31 cellular contexts compared by ENCODE assay signal in genomic region chr7:10863476-10863875, GRCh38.
DNase-seq lines count a peak whose midpoint lies in the region; ATAC-seq, FAIRE-seq and TF ChIP-seq lines count a peak whose summit lies in the region.
"Had no signal": no experiment of that assay in that cellular context is flagged by ENCODE, and none has a peak within 500 bp of the region (broad histone marks: within the 10 kb centered on the region; RNA-seq: fewer than 3 reads in every experiment).

No MANE protein-coding gene starts in this region.

- H2AFZ ChIP-seq in K562 (ENCODE audit: low read depth, low read length), result no peak overlapping the region
- H2AFZ ChIP-seq in trophoblast cell (ENCODE audit: insufficient read depth, low read length, poor library complexity), result no peak overlapping the region

- H3K27me3 ChIP-seq in K562 (ENCODE audit: control insufficient read depth in 2 of 2, insufficient read depth in 2 of 2, low read length in 2 of 2) (no peaks in the 10 kb centered on the region), trophoblast cell (ENCODE audit: insufficient read depth, low read length) (no peaks in the 10 kb centered on the region), right atrium auricular region (no peaks in the 10 kb centered on the region)
- H3K27me3 ChIP-seq: BE2C; BLaER1; BLaER1 treated with 17β-estradiol and CSF1 and Interleukin-3, amounts not matched to agents 10 nM and 100 nM had no signal

- FAIRE-seq in K562 (lab: Jason Lieb, UNC), result peak; percentile 35
- FAIRE-seq: A204.1, D721Med had no signal

- no peak overlapping the region for H4K12ac ChIP-seq in trophoblast cell (ENCODE audit: low read depth, low read length)

- TF ChIP-seq CTCF in K562 (IDR thresholded peaks at IDR 0.05 in 2 of 3, conservative IDR thresholded peaks at IDR 0.05 in 1 of 3; ENCODE audit: insufficient read depth in 2 of 3, low read depth in 1 of 3, low read length in 3 of 3) (no peak), right atrium auricular region (IDR thresholded peaks at IDR 0.05) (no peak)

- TF ChIP-seq EP300 in K562 (IDR thresholded peaks at IDR 0.05; ENCODE audit: low read length), result no peak

- H3K9me3 ChIP-seq in K562 (replicated peaks; ENCODE audit: control insufficient read depth, insufficient read depth, low read depth, low read length) (no peaks in the 10 kb centered on the region), trophoblast cell (ENCODE audit: insufficient read depth, low read depth, low read length) (no peaks in the 10 kb centered on the region), right atrium auricular region (no peaks in the 10 kb centered on the region)
- H3K9me3 ChIP-seq: A549; BE2C; BLaER1; BLaER1 treated with 17β-estradiol and CSF1 and Interleukin-3, amounts not matched to agents 10 nM and 100 nM; Caco-2 had no signal

- no peak overlapping the region for H2BK120ac ChIP-seq in trophoblast cell (ENCODE audit: insufficient read depth, low read length, poor library complexity)

- H2AK5ac ChIP-seq in trophoblast cell (ENCODE audit: low read length), result no peak overlapping the region

- H3K4me2 ChIP-seq in K562 (ENCODE audit: insufficient read depth, low read length), result no peak overlapping the region
- H3K4me2 ChIP-seq in trophoblast cell (ENCODE audit: low read length), result no peak overlapping the region
- H3K4me2 ChIP-seq: A549; BLaER1; BLaER1 treated with 17β-estradiol and CSF1 and Interleukin-3, amounts not matched to agents 10 nM and 100 nM had no signal

- H3K4me3 ChIP-seq in K562 (no peak overlapping the region), trophoblast cell (ENCODE audit: low read depth, low read length) (no peak overlapping the region), right atrium auricular region (no peak overlapping the region)
- H3K4me3 ChIP-seq: A549; BLaER1; BLaER1 treated with 17β-estradiol and CSF1 and Interleukin-3, amounts not matched to agents 10 nM and 100 nM had no signal

- POLR2A ChIA-PET in K562 (lab: Yijun Ruan, JAX), result no interaction called here

- no peak for TF ChIP-seq POLR2A in K562 (conservative IDR thresholded peaks at IDR 0.05)

- H2BK5ac ChIP-seq in trophoblast cell (ENCODE audit: low read depth, low read length, poor library complexity), result no peak overlapping the region

- H4K91ac ChIP-seq in trophoblast cell (ENCODE audit: low read depth, low read length), result no peak overlapping the region

- DNase-seq in K562 (ENCODE audit: extremely low read depth in 1 of 4, low spot score in 3 of 4) (no peak), trophoblast cell (peak; percentile 62 to 83), right atrium auricular region (ENCODE audit: low spot score) (no peak), NCI-H1694 treated with DMSO at 0.1 percent for 48 hours (lab: John Stamatoyannopoulos, UW) (no peak)
- DNase-seq: 8988T; ACHN; AML-193; BE2C; C1 segment of cervical spinal cord; Caco-2; Calu3; CD4-positive, alpha-beta memory T cell; CD4-positive, alpha-beta T cell; CD4-positive, CD25-positive, alpha-beta regulatory T cell; CD8-positive, alpha-beta memory T cell; CD8-positive, alpha-beta T cell; COR-L47; DMS 273 treated with DMSO at 0.1 percent for 48 hours; DMS153; DMS53; DMS79; DMS79 treated with DMSO at 0.1 percent for 48 hours; DND-41; EL had no signal

- no peak overlapping the region for H2BK12ac ChIP-seq in trophoblast cell (ENCODE audit: low read length)

- no peak overlapping the region for H3K4ac ChIP-seq in trophoblast cell (ENCODE audit: low read depth, low read length)

- no TSS peak for BruUV-seq in K562 (replicated peaks; lab: Mats Ljungman, UMichigan)

- CTCF ChIA-PET in K562 (lab: Yijun Ruan, JAX; ENCODE audit: low intra/inter-chr PET ratio), result no interaction called here

- no peak overlapping the region for H3K9ac ChIP-seq in K562 (ENCODE audit: insufficient read depth in 1 of 2, low read depth in 2 of 2, low read length in 2 of 2)
- H3K9ac ChIP-seq in trophoblast cell (ENCODE audit: low read length), result no peak overlapping the region
- H3K9ac ChIP-seq: BLaER1; BLaER1 treated with 17β-estradiol and CSF1 and Interleukin-3, amounts not matched to agents 10 nM and 100 nM had no signal

- H3K79me2 ChIP-seq in K562 (ENCODE audit: control insufficient read depth, insufficient read depth, low read length) (no peaks in the 10 kb centered on the region), trophoblast cell (ENCODE audit: control insufficient read depth, insufficient read depth, low read length, poor library complexity) (no peaks in the 10 kb centered on the region)

- no peaks in the 10 kb centered on the region for H3K9me1 ChIP-seq in K562 (ENCODE audit: control insufficient read depth, insufficient read depth, low read length)

- no peak for TF ChIP-seq RAD21 in K562 (CRISPR knock-in tag; conservative IDR thresholded peaks at IDR 0.05 in 1 of 2, IDR thresholded peaks at IDR 0.05 in 1 of 2)

- H3K18ac ChIP-seq in trophoblast cell (ENCODE audit: low read length), result no peak overlapping the region

- no peak overlapping the region for H4K8ac ChIP-seq in trophoblast cell (ENCODE audit: low read depth, low read length)

- intact Hi-C loops in K562 (cut with micrococcal nuclease), result no loop called here

- H4K20me1 ChIP-seq in K562 (replicated peaks; ENCODE audit: control insufficient read depth, insufficient read depth, low read length), result no peaks in the 10 kb centered on the region
- H4K20me1 ChIP-seq: BLaER1; BLaER1 treated with 17β-estradiol and CSF1 and Interleukin-3, amounts not matched to agents 10 nM and 100 nM had no signal

- H3K23ac ChIP-seq in trophoblast cell (ENCODE audit: low read length), result no peak overlapping the region

- H3K36me3 ChIP-seq in K562 (ENCODE audit: control insufficient read depth, insufficient read depth, low read length) (no peaks in the 10 kb centered on the region), trophoblast cell (ENCODE audit: control insufficient read depth in 1 of 2, insufficient read depth in 2 of 2, low read length in 2 of 2) (no peaks in the 10 kb centered on the region), right atrium auricular region (no peaks in the 10 kb centered on the region)
- H3K36me3 ChIP-seq: BE2C; BLaER1; BLaER1 treated with 17β-estradiol and CSF1 and Interleukin-3, amounts not matched to agents 10 nM and 100 nM had no signal

- H3K27ac ChIP-seq in K562 (ENCODE audit: extremely low read depth, low read depth, low read length) (no peak overlapping the region), trophoblast cell (ENCODE audit: low read depth, low read length) (no peak overlapping the region), right atrium auricular region (no peak overlapping the region)
- H3K27ac ChIP-seq: 22Rv1; A549; BLaER1; BLaER1 treated with 17β-estradiol and CSF1 and Interleukin-3, amounts not matched to agents 10 nM and 100 nM; C4-2B had no signal

- in situ Hi-C loops in K562 (cut with MboI), result no loop called here

- WGBS in K562 (ENCODE audit: insufficient coverage, low coverage, missing lambda C conversion rate), result 11% methylated on average over 7 of the region's 7 CpGs
- WGBS in trophoblast cell (ENCODE audit: extremely low coverage, insufficient coverage, insufficient read length), result no CpG with 5 or more reads among the region's 7 CpGs

- no peak for ATAC-seq in K562
- ATAC-seq: A549; CD8-positive, alpha-beta T cell had no signal

- H3K4me1 ChIP-seq in K562 (replicated peaks in 1 of 2; ENCODE audit: control insufficient read depth in 2 of 2, insufficient read depth in 2 of 2, low read length in 2 of 2) (no peaks in the 10 kb centered on the region), trophoblast cell (ENCODE audit: control insufficient read depth in 1 of 2, insufficient read depth in 2 of 2, low read length in 2 of 2) (no peaks in the 10 kb centered on the region), right atrium auricular region (no peaks in the 10 kb centered on the region)
- H3K4me1 ChIP-seq: A549; BE2C; BLaER1; BLaER1 treated with 17β-estradiol and CSF1 and Interleukin-3, amounts not matched to agents 10 nM and 100 nM; Caco-2 had no signal

- H3K79me1 ChIP-seq in trophoblast cell (ENCODE audit: low read length), result no peaks in the 10 kb centered on the region

- no peak overlapping the region for H3K14ac ChIP-seq in trophoblast cell (ENCODE audit: low read length)

TF ChIP-seq in K562, 482 proteins besides CTCF, POLR2A, EP300 and RAD21 (continues in another document):
- no peak for TF ChIP-seq CC2D1A (IDR thresholded peaks at IDR 0.05)
- no peak for TF ChIP-seq ZNF316 (IDR thresholded peaks at IDR 0.05)

Comparison
In these comparisons a context has a peak if more than half of its experiments do, and no peak if none do; other contexts are left out.
1. DNase-seq: peak in trophoblast cell (2 of 2); none in K562 (0 of 4), right atrium auricular region (single experiment) and NCI-H1694 treated with DMSO at 0.1 percent for 48 hours (single experiment).